In the genomic region with DNA sequence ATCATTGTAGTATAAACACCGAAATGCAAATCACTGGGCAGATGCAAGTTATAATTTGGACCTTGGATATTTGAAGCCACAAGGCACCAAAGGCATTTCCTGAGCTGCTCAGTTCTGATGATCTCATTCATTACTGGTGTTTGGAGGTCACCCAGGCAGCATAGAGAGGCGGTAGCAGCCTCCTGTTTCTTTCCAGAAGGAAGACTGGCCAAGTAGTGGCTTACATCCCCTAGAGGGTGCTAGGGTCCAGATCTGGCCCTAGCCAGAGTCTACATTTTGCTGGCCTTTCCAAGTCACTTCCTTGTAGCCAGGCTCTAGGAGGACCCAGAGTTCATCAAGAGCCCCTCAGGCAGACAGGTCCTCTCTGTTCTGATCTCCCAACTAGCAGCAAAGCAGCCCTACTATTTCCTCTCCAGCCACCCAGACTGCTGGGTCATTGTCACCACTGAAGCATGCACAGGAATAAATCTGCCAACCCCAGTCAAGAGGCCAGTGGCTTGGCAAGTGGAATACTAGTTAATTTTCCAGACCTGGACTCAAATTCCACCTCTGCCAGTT, we compare ENCODE assay signal across 8 cellular contexts. TPM values are rescaled to one million over a fixed set of nuclear protein-coding genes. Genes with fewer than 3 reads are reported as not detected.
DNase-seq lines count a peak whose midpoint lies in the region; TF ChIP-seq lines count a peak whose summit lies in the region.

No MANE protein-coding gene starts in this region.

- peaks cover 25% of the 10 kb centered on the region for H3K27me3 Mint-ChIP-seq in glutamatergic neuron (ENCODE audit: unreplicated experiment)

- no peaks in the 10 kb centered on the region for H3K9me3 ChIP-seq in MG63

- no peak overlapping the region for H3K4me3 Mint-ChIP-seq in glutamatergic neuron (ENCODE audit: unreplicated experiment)

- DNase-seq in COR-L47 (lab: John Stamatoyannopoulos, UW) (peak; percentile 13), MG63 (peak; percentile 96), choroid plexus epithelial cell (ENCODE audit: low read depth) (peak; percentile 97), lung microvascular endothelial cell (ENCODE audit: low read depth in 2 of 2) (peak; percentile 39 to 93), NCI-H1436 (lab: John Stamatoyannopoulos, UW) (no peak), glutamatergic neuron (no peak), retina (no peak)
- no peak for DNase-seq in stimulated activated CD4-positive, alpha-beta T cell treated with anti-CD3 and anti-CD28 coated beads, Interleukin-1b, Interleukin-23, amount 100 ng/mL, for 48 hours

- peaks cover 6% of the 10 kb centered on the region for H3K9me3 Mint-ChIP-seq in glutamatergic neuron (ENCODE audit: unreplicated experiment)

- no peaks in the 10 kb centered on the region for H3K4me1 Mint-ChIP-seq in glutamatergic neuron (ENCODE audit: low read depth, unreplicated experiment)

- TF ChIP-seq CTCF in choroid plexus epithelial cell (conservative IDR thresholded peaks at IDR 0.05; ENCODE audit: low read depth, low read length), result peak; percentile 75
- TF ChIP-seq CTCF in glutamatergic neuron (IDR thresholded peaks at IDR 0.05; ENCODE audit: partially characterized antibody, unreplicated experiment), result no peak

- no peaks in the 10 kb centered on the region for H3K36me3 ChIP-seq in MG63

- no peaks in the 10 kb centered on the region for H3K27me3 ChIP-seq in MG63

- H3K4me3 ChIP-seq in MG63 (no peak overlapping the region), choroid plexus epithelial cell (ENCODE audit: low read depth, low read length) (no peak overlapping the region)

- no peak overlapping the region for H3K27ac Mint-ChIP-seq in glutamatergic neuron (ENCODE audit: unreplicated experiment)

- peaks cover 10% of the 10 kb centered on the region for H3K36me3 Mint-ChIP-seq in glutamatergic neuron (ENCODE audit: unreplicated experiment)

RNA-seq across cellular contexts. Expression of gene TTC1, which starts 33.4 kb away (rescaled TPM):
- total RNA-seq in MG63 (2014; rRNA removed; shearing (Covaris generic); ENCODE audit: low replicate concordance), result 52.3 and 59.6 TPM in 2 replicates
- total RNA-seq in lung microvascular endothelial cell (41.0 and 50.0 TPM in 2 replicates), glutamatergic neuron (ENCODE audit: unreplicated experiment) (41.0 TPM)

RNA-seq across cellular contexts. Expression of gene ADRA1B, which starts 59.3 kb away (rescaled TPM):
- total RNA-seq in MG63 (2014; rRNA removed; shearing (Covaris generic); ENCODE audit: low replicate concordance), result 0.25 and 0.56 TPM in 2 replicates
- total RNA-seq in lung microvascular endothelial cell (under 0.01 and 0.22 TPM in 2 replicates), glutamatergic neuron (ENCODE audit: unreplicated experiment) (0.66 TPM)

Comparison
In these comparisons a context has a peak if more than half of its experiments do, and no peak if none do; other contexts are left out.
1. DNase-seq: peak in COR-L47 (single experiment), MG63 (single experiment), choroid plexus epithelial cell (single experiment) and lung microvascular endothelial cell (2 of 2); none in NCI-H1436 (single experiment), glutamatergic neuron (single experiment), stimulated activated CD4-positive, alpha-beta T cell treated with anti-CD3 and anti-CD28 coated beads, Interleukin-1b, Interleukin-23, amount 100 ng/mL, for 48 hours (single experiment) and retina (single experiment).